27 cellular contexts compared by ENCODE assay signal in genomic region chr14:24895622-24896021, GRCh38.
DNase-seq lines count a peak whose midpoint lies in the region; TF ChIP-seq lines count a peak whose summit lies in the region.
"Had no signal": no experiment of that assay in that cellular context is flagged by ENCODE, and none has a peak within 500 bp of the region (broad histone marks: within the 10 kb centered on the region; RNA-seq: fewer than 3 reads in every experiment).

No MANE protein-coding gene starts in this region.

- H3K27ac Mint-ChIP-seq in HFFc6, result no peak overlapping the region
- H3K27ac Mint-ChIP-seq in osteocyte (ENCODE audit: unreplicated experiment), result peak overlapping the region; percentile 80
- H3K27ac Mint-ChIP-seq: CD14-positive monocyte; CD8-positive, alpha-beta memory T cell; GM23338 had no signal

- TF ChIP-seq CTCF in HFFc6 (IDR thresholded peaks at IDR 0.05) (no peak), coronary artery (IDR thresholded peaks at IDR 0.05) (no peak), osteocyte (IDR thresholded peaks at IDR 0.05) (no peak), transverse colon (IDR thresholded peaks at IDR 0.05) (no peak)

- peaks cover 9% of the 10 kb centered on the region for H3K36me3 Mint-ChIP-seq in HFFc6 (ENCODE audit: low read depth)
- H3K36me3 Mint-ChIP-seq in osteocyte (ENCODE audit: unreplicated experiment), result peaks cover 2% of the 10 kb centered on the region
- H3K36me3 Mint-ChIP-seq: CD14-positive monocyte; CD8-positive, alpha-beta memory T cell had no signal

- in situ Hi-C loops in transverse colon (cut with MboI; ENCODE audit: low pct_ligation_motif_present in 1 of 4, low pct_unique_long_range_greater_than_20kb in 1 of 4, low sequenced_read_pairs in 3 of 4), result no loop called here

- H3K27me3 Mint-ChIP-seq in HFFc6 (ENCODE audit: insufficient read depth) (0 out of 2 replicates have a peak, but pooled peaks cover 3% of the 10 kb centered on the region), osteocyte (ENCODE audit: unreplicated experiment) (no peaks in the 10 kb centered on the region)

- intact Hi-C loops in transverse colon (cut with DNase I; ENCODE audit: low total_unique reads), result no loop called here

- no peaks in the 10 kb centered on the region for H3K36me3 ChIP-seq in transverse colon
- H3K36me3 ChIP-seq: BE2C, SJSA1 had no signal

- H3K27ac ChIP-seq in coronary artery, result no peak overlapping the region
- H3K27ac ChIP-seq in transverse colon, result no peak overlapping the region
- no peak overlapping the region for H3K27ac ChIP-seq in substantia nigra (ENCODE audit: low read depth, low read length, poor library complexity, severe bottlenecking)
- H3K27ac ChIP-seq: HL-60, PC-9, SJSA1 had no signal

- peaks cover 0 to 9% (median 2%) of the 10 kb centered on the region in 4 donors for H3K4me1 ChIP-seq in transverse colon
- H3K4me1 ChIP-seq: BE2C had no signal

- TF ChIP-seq POLR2A in transverse colon (IDR thresholded peaks at IDR 0.05), result no peak

- H3K9me3 Mint-ChIP-seq in HFFc6 (peaks cover 9% of the 10 kb centered on the region; the same call in 1 of the 2 replicates), osteocyte (ENCODE audit: unreplicated experiment) (peaks cover 12% of the 10 kb centered on the region)
- H3K9me3 Mint-ChIP-seq: GM23338 had no signal

- H3K9me3 ChIP-seq in transverse colon, result peaks cover 0 to 5% of the 10 kb centered on the region in 2 donors
- H3K9me3 ChIP-seq: BE2C had no signal

- TF ChIP-seq EP300 in transverse colon (IDR thresholded peaks at IDR 0.05; ENCODE audit: low read depth), result no peak

- 51 to 66% methylated on average over 3 to 4 of the region's 4 CpGs for WGBS in transverse colon (ENCODE audit: low coverage in 1 of 2), 2 donors

- no peaks in the 10 kb centered on the region for H3K27me3 ChIP-seq in transverse colon
- H3K27me3 ChIP-seq: BE2C, SJSA1 had no signal

- DNase-seq in HFFc6 (no peak), OCI-M1 (lab: John Stamatoyannopoulos, UW) (peak; percentile 54), coronary artery (ENCODE audit: low spot score) (no peak), osteocyte (ENCODE audit: extremely low spot score, unreplicated experiment) (no peak), transverse colon (no peak), substantia nigra (lab: John Stamatoyannopoulos, UW) (no peak), cerebellum (ENCODE audit: low spot score) (no peak), iPS-NIHi7 (ENCODE audit: extremely low spot score) (no peak)
- DNase-seq: 8988T; ACHN; BE2C; Calu3; CD8-positive, alpha-beta memory T cell; DND-41; HCEC 1CT; Karpas-422; NCI-H1436 treated with DMSO at 0.1 percent for 48 hours; NCI-H187 treated with DMSO at 0.1 percent for 48 hours; NCI-H446 treated with DMSO at 0.1 percent for 48 hours; NCI-H526; NCI-H82; NK-92 treated with Interleukin-12 subunit alpha and Interleukin-12 subunit beta, amount 100 ng/mL, for 24 hours; PC-9 had no signal

- H3K4me1 Mint-ChIP-seq in HFFc6 (ENCODE audit: low read depth), result peaks cover 20% of the 10 kb centered on the region
- H3K4me1 Mint-ChIP-seq in osteocyte (ENCODE audit: unreplicated experiment), result peaks cover 44% of the 10 kb centered on the region
- H3K4me1 Mint-ChIP-seq: CD8-positive, alpha-beta memory T cell had no signal

- H3K4me3 ChIP-seq in coronary artery, result peak overlapping the region; percentile 27
- H3K4me3 ChIP-seq in transverse colon, result no peak overlapping the region
- H3K4me3 ChIP-seq: GM23338, PC-9, SJSA1 had no signal

- H3K4me3 Mint-ChIP-seq in HFFc6 (peak overlapping the region; percentile 76; the same call in 1 of the 2 replicates), osteocyte (ENCODE audit: unreplicated experiment) (no peak overlapping the region)
- H3K4me3 Mint-ChIP-seq: CD14-positive monocyte; CD8-positive, alpha-beta memory T cell; GM23338 had no signal
